Comparison of ENCODE assay signal across 16 cellular contexts in the genomic region with DNA sequence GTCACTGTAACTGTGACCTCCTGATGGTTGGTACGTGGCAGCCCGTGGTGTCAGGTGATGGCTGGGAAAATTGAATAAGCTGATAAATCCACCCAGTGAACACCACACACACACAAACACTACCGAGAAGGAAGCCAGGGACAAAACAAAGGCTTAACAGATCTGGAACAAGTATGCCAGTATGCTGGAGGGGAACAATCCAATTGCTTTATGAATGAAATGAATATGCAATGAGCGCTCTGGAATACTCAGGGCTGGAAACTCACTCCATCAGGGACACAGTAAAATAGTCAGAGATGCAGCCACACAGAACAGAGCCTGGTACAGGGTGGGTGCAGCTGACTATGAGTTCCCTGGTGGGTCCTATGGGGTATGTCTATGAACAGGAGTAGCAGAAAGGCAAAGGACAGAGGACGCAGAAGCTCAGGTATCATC. TPM values are rescaled to one million over a fixed set of nuclear protein-coding genes. Genes with fewer than 3 reads are reported as not detected.
DNase-seq lines count a peak whose midpoint lies in the region; ATAC-seq, FAIRE-seq and TF ChIP-seq lines count a peak whose summit lies in the region.
"Had no signal": no experiment of that assay in that cellular context is flagged by ENCODE, and none has a peak within 500 bp of the region (broad histone marks: within the 10 kb centered on the region; RNA-seq: fewer than 3 reads in every experiment).

No MANE protein-coding gene starts in this region.

- H3K4me1 Mint-ChIP-seq in immature natural killer cell = peaks cover 57 to 70% of the 10 kb centered on the region in 2 donors

- peak; percentile 94 for DNase-seq in Ammon's horn (ENCODE audit: low spot score)
- peak; percentile 40 for DNase-seq in NCI-H526 treated with DMSO at 0.1 percent for 48 hours (lab: John Stamatoyannopoulos, UW)
- no peak for DNase-seq in immature natural killer cell
- DNase-seq in A172 (ENCODE audit: low spot score) = no peak
- no peak for DNase-seq in erythroblast (lab: John Stamatoyannopoulos, UW)
- DNase-seq in small intestine = no peak
- no peak for DNase-seq in mucosa of descending colon
- DNase-seq: activated effector memory CD4-positive, alpha-beta T cell treated with Interleukin-2 at 50 U/mL for 16 hours; AML-193; left ventricle myocardium superior; NCI-H510A treated with DMSO at 0.1 percent for 48 hours; psoas muscle had no signal

- intact Hi-C loops in mucosa of descending colon (cut with DNase I, micrococcal nuclease) = no loop called here

- peak overlapping the region in 5 of 6 donors; percentile 61 to 87 (median 74) for H3K27ac Mint-ChIP-seq in immature natural killer cell

- peaks cover 11% of the 10 kb centered on the region in 2 donors for H3K36me3 ChIP-seq in small intestine (ENCODE audit: control insufficient read depth in 2 of 2, insufficient read depth in 2 of 2, low read length in 2 of 2)
- H3K36me3 ChIP-seq in mucosa of descending colon (ENCODE audit: low read depth) = peaks cover 8% of the 10 kb centered on the region

- peaks cover 3 to 7% (median 4%) of the 10 kb centered on the region in 3 donors for H3K27me3 Mint-ChIP-seq in immature natural killer cell (ENCODE audit: low read depth in 3 of 3)

- no peak for TF ChIP-seq POLR2A in erythroblast (IDR thresholded peaks at IDR 0.05; ENCODE audit: low read length)

- peaks cover 19 to 47% (median 28%) of the 10 kb centered on the region in 3 donors for H3K36me3 Mint-ChIP-seq in immature natural killer cell

- H3K4me3 ChIP-seq in small intestine (ENCODE audit: low read depth in 1 of 2, low read length in 2 of 2) = no peak overlapping the region
- H3K4me3 ChIP-seq in mucosa of descending colon = no peak overlapping the region
- H3K4me3 ChIP-seq: coronary artery, psoas muscle, thoracic aorta had no signal

- no peaks in the 10 kb centered on the region for H3K27me3 ChIP-seq in small intestine (ENCODE audit: control insufficient read depth in 2 of 2, insufficient read depth in 2 of 2, low read length in 2 of 2)

- 91% methylated on average over 5 of the region's 5 CpGs for WGBS in small intestine, 3 donors

- H3K4me1 ChIP-seq in small intestine (ENCODE audit: control insufficient read depth in 2 of 2, insufficient read depth in 1 of 2, low read depth in 1 of 2, low read length in 1 of 2) (no peaks in the 10 kb centered on the region), mucosa of descending colon (ENCODE audit: low read depth) (no peaks in the 10 kb centered on the region)
- H3K4me1 ChIP-seq: psoas muscle had no signal

- H3K9me3 ChIP-seq in small intestine (ENCODE audit: control insufficient read depth, low read depth) (no peaks in the 10 kb centered on the region), mucosa of descending colon (no peaks in the 10 kb centered on the region)
- H3K9me3 ChIP-seq: psoas muscle, thoracic aorta had no signal

- FAIRE-seq in small intestine (lab: Jason Lieb, UNC) = no peak

- H3K4me3 Mint-ChIP-seq in immature natural killer cell = peak overlapping the region; percentile 67 to 92 (median 76)

- ATAC-seq in GM18909 (IDR thresholded peaks at IDR 0.05; ENCODE audit: poor library complexity, unreplicated experiment) (peak; percentile 25), mucosa of descending colon (no peak)
- ATAC-seq: left ventricle myocardium superior, psoas muscle had no signal

- no peak for TF ChIP-seq CTCF in mucosa of descending colon (IDR thresholded peaks at IDR 0.05)

- no peaks in the 10 kb centered on the region for H3K9me3 Mint-ChIP-seq in immature natural killer cell

- H3K27ac ChIP-seq in small intestine (ENCODE audit: low read depth in 1 of 2, low read length in 1 of 2) = no peak overlapping the region
- H3K27ac ChIP-seq: coronary artery, psoas muscle, thoracic aorta, VCaP had no signal

RNA-seq across cellular contexts. Expression of a gene that starts 16.7 kb away (rescaled TPM):
- polyA plus RNA-seq in immature natural killer cell (1 to 10 TPM; 2.2 to 6.5 (median 5.8) TPM), small intestine (10 to 100 TPM in 1 of 3 donors, 1 to 10 TPM in 2; 6.3 to 10.2 (median 7.3) TPM)
- total RNA-seq in A172 (2014; rRNA removed; shearing (Covaris generic)) = 6.0 and 8.8 TPM in 2 replicates
- total RNA-seq in mucosa of descending colon = 10 to 100 TPM; 17.2 to 23.3 (median 17.8) TPM

Comparison
In these comparisons a context has a peak if more than half of its experiments do, and no peak if none do; other contexts are left out.
1. DNase-seq: peak in Ammon's horn (single experiment) and NCI-H526 treated with DMSO at 0.1 percent for 48 hours (single experiment); none in immature natural killer cell (0 of 3), A172 (single experiment), erythroblast (0 of 2), small intestine (single experiment) and mucosa of descending colon (0 of 3).